In genomic region chr7:139357729-139358506, GRCh38 we compare ENCODE assay signal across 8 cellular contexts. TPM values are rescaled to one million over a fixed set of nuclear protein-coding genes. Genes with fewer than 3 reads are reported as not detected.
A peak's percentile ranks its signal among the peaks of the same experiment; 100 is the strongest.
DNase-seq lines count a peak whose midpoint lies in the region; ATAC-seq and TF ChIP-seq lines count a peak whose summit lies in the region.
"Not testable (repeated sequence)": the region's sequence is repeated elsewhere in the genome, so short reads cannot be mapped to it uniquely, and the experiment has no call there.

No MANE protein-coding gene starts in this region.

- not testable (repeated sequence) for TF ChIP-seq CTCF in RWPE2 (IDR thresholded peaks at IDR 0.05; ENCODE audit: poor library complexity, severe bottlenecking); dorsolateral prefrontal cortex (IDR thresholded peaks at IDR 0.05 in 54 of 56, conservative IDR thresholded peaks at IDR 0.05 in 2 of 56; ENCODE audit: low read depth in 1 of 56, partially characterized antibody in 56 of 56); hepatocyte (IDR thresholded peaks at IDR 0.05; ENCODE audit: poor library complexity); nephron progenitor cell (IDR thresholded peaks at IDR 0.05); stomach (IDR thresholded peaks at IDR 0.05)

- intact Hi-C loops in dorsolateral prefrontal cortex (cut with DNase I): loop anchor here (5.0 to 10.0 kb wide), 2 partner anchors 123 to 214 kb away; partner anchors contain the start of gene UBN2 (in 1 of the 2)
- intact Hi-C loops in stomach (cut with DNase I; ENCODE audit: low total_unique reads): not testable (repeated sequence)

- H3K4me1 Mint-ChIP-seq in activated naive CD4-positive, alpha-beta T cell treated with anti-CD3 and anti-CD28 coated beads, Interleukin-2, amount 10 ng/mL, durations not matched to agents 7 days and 5 days: peaks cover 40% of the 10 kb centered on the region
- H3K4me1 Mint-ChIP-seq in nephron progenitor cell: peaks cover 33% of the 10 kb centered on the region

- H3K4me2 ChIP-seq in BLaER1 (peak overlapping the region; percentile 88), hepatocyte (peak overlapping the region; percentile 83)

- peaks cover 47% of the 10 kb centered on the region for H3K79me2 ChIP-seq in hepatocyte

- peak overlapping the region; percentile 89 for H3K4me3 Mint-ChIP-seq in activated naive CD4-positive, alpha-beta T cell treated with anti-CD3 and anti-CD28 coated beads, Interleukin-2, amount 10 ng/mL, durations not matched to agents 7 days and 5 days
- H3K4me3 Mint-ChIP-seq in nephron progenitor cell: peak overlapping the region; percentile 99

- H3K9me3 ChIP-seq in BLaER1; HUES48 (ENCODE audit: control insufficient read depth, insufficient read depth, low read length); RWPE2 (ENCODE audit: severe bottlenecking); hepatocyte (ENCODE audit: low read depth); stomach: not testable (repeated sequence)

- H3K27me3 Mint-ChIP-seq in activated naive CD4-positive, alpha-beta T cell treated with anti-CD3 and anti-CD28 coated beads, Interleukin-2, amount 10 ng/mL, durations not matched to agents 7 days and 5 days; nephron progenitor cell (ENCODE audit: low read depth, poor library complexity): not testable (repeated sequence)

- peaks cover 25% of the 10 kb centered on the region for H4K20me1 ChIP-seq in BLaER1
- H4K20me1 ChIP-seq in hepatocyte (ENCODE audit: insufficient read depth, poor library complexity, severe bottlenecking): peaks cover 20% of the 10 kb centered on the region

- DNase-seq in RWPE2 (ENCODE audit: low spot score); activated naive CD4-positive, alpha-beta T cell treated with anti-CD3 and anti-CD28 coated beads, Interleukin-2, amount 10 ng/mL, durations not matched to agents 7 days and 5 days; dorsolateral prefrontal cortex; hepatocyte (ENCODE audit: low spot score); nephron progenitor cell; stomach: not testable (repeated sequence)

- H3K36me3 Mint-ChIP-seq in activated naive CD4-positive, alpha-beta T cell treated with anti-CD3 and anti-CD28 coated beads, Interleukin-2, amount 10 ng/mL, durations not matched to agents 7 days and 5 days: peaks cover 17% of the 10 kb centered on the region
- peaks cover 37% of the 10 kb centered on the region for H3K36me3 Mint-ChIP-seq in nephron progenitor cell (ENCODE audit: low read depth)

- H3K27ac ChIP-seq in BLaER1 (peak overlapping the region; percentile 99), RWPE2 (ENCODE audit: poor library complexity, severe bottlenecking) (peak overlapping the region; percentile 89), dorsolateral prefrontal cortex (peak overlapping the region in 58 of 59 donors; percentile 91 to 100 (median 100)), hepatocyte (peak overlapping the region; percentile 100), stomach (peak overlapping the region; percentile 11 to 100 (median 100))
- not testable (repeated sequence) for H3K27ac ChIP-seq in HUES48 (ENCODE audit: low read depth, low read length)

- H3K9ac ChIP-seq in BLaER1: peak overlapping the region; percentile 98; the same call in 1 of the 2 replicates
- not testable (repeated sequence) for H3K9ac ChIP-seq in HUES48 (ENCODE audit: low read depth, low read length)

- CTCF ChIA-PET in activated naive CD4-positive, alpha-beta T cell treated with anti-CD3 and anti-CD28 coated beads, Interleukin-2, amount 10 ng/mL, durations not matched to agents 7 days and 5 days (lab: Charles Lee): not testable (repeated sequence)

- not testable (repeated sequence) for H3K9me3 Mint-ChIP-seq in activated naive CD4-positive, alpha-beta T cell treated with anti-CD3 and anti-CD28 coated beads, Interleukin-2, amount 10 ng/mL, durations not matched to agents 7 days and 5 days; nephron progenitor cell

- peaks cover 30% of the 10 kb centered on the region for H3K4me1 ChIP-seq in BLaER1
- peaks cover 19% of the 10 kb centered on the region for H3K4me1 ChIP-seq in HUES48 (ENCODE audit: control insufficient read depth, insufficient read depth, low read length)
- H3K4me1 ChIP-seq in RWPE2 (ENCODE audit: insufficient read depth, poor library complexity, severe bottlenecking): peaks cover 14% of the 10 kb centered on the region
- peaks cover 11% of the 10 kb centered on the region for H3K4me1 ChIP-seq in hepatocyte (ENCODE audit: insufficient read depth)
- peaks cover 25 to 32% (median 29%) of the 10 kb centered on the region in 4 donors for H3K4me1 ChIP-seq in stomach

- peak overlapping the region; percentile 89 for H3K4me3 ChIP-seq in BLaER1
- peak overlapping the region; percentile 95 for H3K4me3 ChIP-seq in HUES48 (ENCODE audit: low read depth, low read length)
- H3K4me3 ChIP-seq in RWPE2 (ENCODE audit: severe bottlenecking): peak overlapping the region; percentile 64
- H3K4me3 ChIP-seq in dorsolateral prefrontal cortex: peak overlapping the region; percentile 73 to 99 (median 93)
- peak overlapping the region; percentile 66 for H3K4me3 ChIP-seq in hepatocyte
- H3K4me3 ChIP-seq in stomach: peak overlapping the region; percentile 71 to 98 (median 83)

- TF ChIP-seq EP300 in stomach (IDR thresholded peaks at IDR 0.05): not testable (repeated sequence)

- WGBS in hepatocyte (ENCODE audit: low lambda C conversion rate, missing lambda C conversion rate): 97% methylated on average over 27 of the region's 27 CpGs
- 92 to 96% (median 93%) methylated on average over 27 of the region's 27 CpGs for WGBS in stomach, 5 donors

- not testable (repeated sequence) for TF ChIP-seq POLR2A in stomach (IDR thresholded peaks at IDR 0.05)

- peak overlapping the region; percentile 100 for H3K27ac Mint-ChIP-seq in activated naive CD4-positive, alpha-beta T cell treated with anti-CD3 and anti-CD28 coated beads, Interleukin-2, amount 10 ng/mL, durations not matched to agents 7 days and 5 days
- H3K27ac Mint-ChIP-seq in nephron progenitor cell: peak overlapping the region; percentile 99

- not testable (repeated sequence) for H3K9me2 ChIP-seq in hepatocyte (replicated peaks; ENCODE audit: insufficient read depth)

- peak overlapping the region; percentile 72 for H2AFZ ChIP-seq in hepatocyte

- H3K36me3 ChIP-seq in BLaER1: peaks cover 14% of the 10 kb centered on the region
- H3K36me3 ChIP-seq in HUES48 (ENCODE audit: control insufficient read depth, insufficient read depth, low read length); RWPE2 (ENCODE audit: low read depth); hepatocyte (replicated peaks; ENCODE audit: insufficient read depth, low read depth); stomach: not testable (repeated sequence)

- H3K27me3 ChIP-seq in BLaER1; HUES48 (ENCODE audit: control insufficient read depth, insufficient read depth, low read length); RWPE2 (ENCODE audit: insufficient read depth, poor library complexity, severe bottlenecking); dorsolateral prefrontal cortex; hepatocyte; stomach: not testable (repeated sequence)

- not testable (repeated sequence) for ATAC-seq in RWPE2 (ENCODE audit: low read depth)

RNA-seq across cellular contexts. Expression of gene LUC7L2, which starts 1.8 kb away (rescaled TPM):
- total RNA-seq in dorsolateral prefrontal cortex (100 to 1,000 TPM in 97 of 120 experiments, 10 to 100 TPM in 23; 87.7 to 161 (median 115) TPM), hepatocyte (75.1 and 76.4 TPM in 2 replicates), stomach (100 to 1,000 TPM in 2 of 5 donors, 10 to 100 TPM in 3; 42.4 to 133 (median 93.7) TPM)
- polyA plus RNA-seq in hepatocyte (68.6 and 75.3 TPM in 2 replicates), stomach (10 to 100 TPM; 20.5 to 40.2 (median 31.8) TPM)

RNA-seq across cellular contexts. Expression of gene FMC1, which starts 16.8 kb away (rescaled TPM):
- total RNA-seq in dorsolateral prefrontal cortex (10 to 100 TPM in 96 of 120 experiments, 1 to 10 TPM in 24; 5.3 to 24.4 (median 13.1) TPM), hepatocyte (5.0 and 12.9 TPM in 2 replicates), stomach (10 to 100 TPM in 3 of 5 donors, 1 to 10 TPM in 1, not detected in 1; 6.2 to 13.6 (median 11.0) TPM)
- polyA plus RNA-seq in hepatocyte (43.4 and 46.7 TPM in 2 replicates), stomach (10 to 100 TPM; 21.5 to 42.6 (median 23.5) TPM)
